28 cellular contexts compared by ENCODE assay signal in the genomic region with DNA sequence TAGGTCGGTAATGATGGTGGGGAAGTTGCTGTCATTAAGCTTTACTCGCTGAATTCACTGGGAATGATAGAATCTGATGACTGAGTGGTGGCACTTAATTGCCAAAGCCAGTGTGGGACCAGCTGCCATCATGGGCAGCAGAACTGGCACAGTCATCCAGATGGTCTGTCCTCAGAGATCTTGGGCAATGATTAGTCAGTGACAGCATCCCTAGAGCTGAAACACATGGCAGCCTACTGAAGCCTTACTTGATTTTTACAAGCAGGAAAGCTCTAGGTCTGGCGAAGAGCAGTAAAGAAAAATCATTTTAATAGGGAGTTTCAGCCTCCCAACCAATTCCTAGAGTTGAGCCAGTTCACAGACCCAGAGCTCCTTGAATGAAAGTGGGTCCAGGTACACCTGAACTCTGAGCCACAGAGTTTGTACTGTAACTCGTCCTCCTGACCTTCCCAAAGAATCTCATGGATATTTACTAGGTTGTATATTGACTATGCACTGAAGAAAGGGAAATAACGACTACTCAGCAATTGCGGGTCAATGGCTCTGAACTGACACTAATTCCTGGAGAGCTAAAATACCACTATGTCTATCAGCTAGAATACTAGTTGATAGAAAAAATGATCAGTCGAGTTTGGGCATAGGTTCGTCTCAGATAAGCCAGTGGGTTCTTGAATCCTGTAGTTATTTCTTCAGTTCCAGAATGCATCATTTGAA.
"Had no signal": no experiment of that assay in that cellular context is flagged by ENCODE, and none has a peak within 500 bp of the region (broad histone marks: within the 10 kb centered on the region; RNA-seq: fewer than 3 reads in every experiment).

No MANE protein-coding gene starts in this region.

- H3K27ac ChIP-seq: adrenal gland, body of pancreas, esophagus squamous epithelium, gastroesophageal sphincter, heart right ventricle, hepatocyte had no signal

- FAIRE-seq: colon had no signal

- H3K79me2 ChIP-seq: hepatocyte had no signal

- ATAC-seq: activated CD4-positive, alpha-beta T cell treated with anti-CD3 and anti-CD28 coated beads for 36 hours; activated naive CD8-positive, alpha-beta T cell treated with anti-CD3 and anti-CD28 coated beads, Interleukin-2, amount 50 U/mL, for 24 hours; body of pancreas; effector memory CD8-positive, alpha-beta T cell; gastroesophageal sphincter; heart right ventricle; T-helper 17 cell had no signal

- H3K27me3 ChIP-seq: adrenal gland, body of pancreas, esophagus squamous epithelium, gastroesophageal sphincter, heart right ventricle, hepatocyte had no signal

- H3K9me3 ChIP-seq: adrenal gland had no signal

- DNase-seq: activated CD4-positive, alpha-beta memory T cell treated with anti-CD3 and anti-CD28 coated beads, Interleukin-2, amount 10 ng/mL, durations not matched to agents 7 days and 5 days; activated CD4-positive, alpha-beta T cell treated with anti-CD3 and anti-CD28 coated beads for 36 hours; activated CD4-positive, alpha-beta T cell treated with anti-CD3 and anti-CD28 coated beads, Interleukin-2, amount 10 ng/mL, durations not matched to agents 24 days and 14 days; activated CD4-positive, CD25-positive, alpha-beta regulatory T cell; activated CD4-positive, CD25-positive, alpha-beta regulatory T cell treated with anti-CD3 and anti-CD28 coated beads, Interleukin-2, amount 50 U/mL, for 72 hours; activated effector memory CD4-positive, alpha-beta T cell treated with anti-CD3 and anti-CD28 coated beads, Interleukin-2, amount 50 U/mL, for 16 hours; activated naive CD4-positive, alpha-beta T cell treated with anti-CD3 and anti-CD28 coated beads for 36 hours; activated naive CD8-positive, alpha-beta T cell treated with anti-CD3 and anti-CD28 coated beads for 36 hours; activated naive CD8-positive, alpha-beta T cell treated with anti-CD3 and anti-CD28 coated beads, Interleukin-2, amount 50 U/mL, for 24 hours; activated T-cell treated with anti-CD3 and anti-CD28 coated beads, Interleukin-2, amount 50 U/mL, for 48 hours; adrenal gland; amygdala; aorta; body of pancreas; caudate nucleus; cortex of kidney; dermis blood vessel endothelial cell; effector CD4-positive, alpha-beta T cell; effector memory CD8-positive, alpha-beta T cell; erythroblast; esophagus squamous epithelium; foreskin melanocyte; heart right ventricle; T-helper 17 cell; T1000 had no signal

- H2AFZ ChIP-seq: hepatocyte had no signal

- H3K4me3 ChIP-seq: adrenal gland, body of pancreas, esophagus squamous epithelium, gastroesophageal sphincter, heart right ventricle, hepatocyte had no signal

- H3K36me3 ChIP-seq: adrenal gland, esophagus squamous epithelium, gastroesophageal sphincter, heart right ventricle had no signal

- H3K4me2 ChIP-seq: hepatocyte had no signal
